Comparison of ENCODE assay signal across 15 cellular contexts in the genomic region with DNA sequence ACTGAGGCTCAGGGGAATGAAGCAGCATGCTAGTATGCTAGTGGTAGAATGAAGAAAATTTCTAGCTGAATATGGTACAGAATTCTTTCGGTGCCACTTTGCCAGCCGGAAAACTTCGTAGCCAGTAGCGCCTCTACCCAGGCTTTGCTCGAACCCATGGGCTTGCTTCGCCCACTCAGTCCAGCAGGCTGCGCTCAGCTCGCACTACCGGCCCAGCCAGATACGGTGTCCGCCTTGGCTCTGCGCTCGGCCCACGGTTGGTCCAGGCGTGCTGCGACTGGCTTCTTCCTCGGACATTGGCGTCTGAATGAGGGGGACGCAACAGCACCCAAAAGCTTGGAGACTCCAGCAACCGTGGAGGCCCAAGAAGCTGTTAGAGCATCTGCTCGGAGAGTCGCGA.
"Had no signal": no experiment of that assay in that cellular context is flagged by ENCODE, and none has a peak within 500 bp of the region (broad histone marks: within the 10 kb centered on the region; RNA-seq: fewer than 3 reads in every experiment).

No MANE protein-coding gene starts in this region.

- ATAC-seq: activated CD4-positive, CD25-positive, alpha-beta regulatory T cell treated with anti-CD3 and anti-CD28 coated beads, Interleukin-2, amount 50 U/mL, for 24 hours; activated naive CD4-positive, alpha-beta T cell treated with anti-CD3 and anti-CD28 coated beads, Interleukin-2, amount 50 U/mL, for 72 hours; gastroesophageal sphincter; left ventricle myocardium superior; T-helper 17 cell had no signal

- H3K36me3 Mint-ChIP-seq: activated naive CD4-positive, alpha-beta T cell treated with anti-CD3 and anti-CD28 coated beads, Interleukin-2, amount 50 U/mL, for 72 hours; brain had no signal

- FAIRE-seq: islet of Langerhans had no signal

- H3K4me1 Mint-ChIP-seq: central memory CD8-positive, alpha-beta T cell; T-helper 17 cell had no signal

- H3K27ac Mint-ChIP-seq: activated naive CD4-positive, alpha-beta T cell treated with anti-CD3 and anti-CD28 coated beads, Interleukin-2, amount 50 U/mL, for 72 hours; brain; T-helper 17 cell had no signal

- H3K27ac ChIP-seq: gastroesophageal sphincter, thyroid gland had no signal

- H3K9me3 Mint-ChIP-seq: central memory CD8-positive, alpha-beta T cell had no signal

- H3K27me3 ChIP-seq: gastroesophageal sphincter, thyroid gland had no signal

- H3K4me3 ChIP-seq: gastroesophageal sphincter, thyroid gland had no signal

- H3K27me3 Mint-ChIP-seq: brain; central memory CD8-positive, alpha-beta T cell; T-helper 17 cell had no signal

- DNase-seq: activated effector memory CD4-positive, alpha-beta T cell treated with Interleukin-2 at 50 U/mL for 16 hours; activated T-cell treated with anti-CD3 and anti-CD28 coated beads, Interleukin-2, amount 50 U/mL, for 1 hour; amygdala; cortex of kidney; effector memory CD4-positive, alpha-beta T cell; hippocampal formation; left ventricle myocardium superior; T-helper 17 cell; thyroid gland had no signal

- H3K4me1 ChIP-seq: gastroesophageal sphincter, thyroid gland had no signal

- H3K9me3 ChIP-seq: gastroesophageal sphincter, thyroid gland had no signal

- H3K4me3 Mint-ChIP-seq: brain; central memory CD8-positive, alpha-beta T cell; T-helper 17 cell had no signal

- H3K36me3 ChIP-seq: gastroesophageal sphincter, thyroid gland had no signal
